Comparison of ENCODE assay signal across 11 cellular contexts in the genomic region with DNA sequence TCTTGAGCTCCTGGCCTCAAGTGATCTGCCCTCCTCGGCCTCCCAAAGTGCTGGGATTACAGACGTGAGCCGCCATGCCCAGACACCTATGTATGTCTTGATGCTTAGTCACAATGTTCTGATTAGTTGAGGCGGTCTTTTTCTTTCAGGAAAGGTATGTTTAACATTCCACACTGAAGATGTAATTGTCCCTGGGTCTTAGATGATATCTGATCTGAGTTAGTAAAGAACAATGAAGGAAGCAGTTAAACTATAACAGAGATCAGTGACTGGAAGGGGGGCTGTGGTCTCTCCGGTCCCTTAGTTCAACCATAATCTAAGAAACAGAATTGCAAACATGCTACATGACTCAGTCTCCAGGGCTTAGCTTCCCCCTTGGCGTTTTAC. TPM values are rescaled to one million over a fixed set of nuclear protein-coding genes. Genes with fewer than 3 reads are reported as not detected.
DNase-seq lines count a peak whose midpoint lies in the region; ATAC-seq, FAIRE-seq and TF ChIP-seq lines count a peak whose summit lies in the region.
"Had no signal": no experiment of that assay in that cellular context is flagged by ENCODE, and none has a peak within 500 bp of the region (broad histone marks: within the 10 kb centered on the region; RNA-seq: fewer than 3 reads in every experiment).

No MANE protein-coding gene starts in this region.

- H3K79me1 ChIP-seq in IMR-90 (ENCODE audit: low read depth in 1 of 2, low read length in 2 of 2), result peaks cover 29 to 77% of the 10 kb centered on the region in 2 experiments

- TF ChIP-seq RAD21 in IMR-90 (IDR thresholded peaks at IDR 0.05; ENCODE audit: low read length), result no peak

- H4K20me1 ChIP-seq in BLaER1 treated with 17β-estradiol and CSF1 and Interleukin-3, amounts not matched to agents 10 nM and 100 nM, result peaks cover 44 to 95% (median 80%) of the 10 kb centered on the region in 11 experiments
- peaks cover 7% of the 10 kb centered on the region; the same call in 1 of the 2 replicates for H4K20me1 ChIP-seq in IMR-90 (ENCODE audit: insufficient read depth, low read length)

- intact Hi-C loops in IMR-90 (cut with micrococcal nuclease), result no loop called here

- CTCF ChIA-PET in IMR-90 (lab: Yijun Ruan, JAX), result interaction anchor here (0.6 to 3.5 kb wide), 18 partner anchors 8 to 118 kb away, joined by 3 to 32 read pairs (median 6); a partner anchor contains a TSS

- H2AK9ac ChIP-seq in IMR-90 (replicated peaks; ENCODE audit: low read depth, low read length, poor library complexity), result no peak overlapping the region

- no peak for TF ChIP-seq POLR2A in IMR-90 (IDR thresholded peaks at IDR 0.05; ENCODE audit: low read depth, low read length)

- POLR2A ChIA-PET in IMR-90 (lab: Charles Lee; ENCODE audit: unreplicated experiment), result interaction anchor here (1.4 kb wide), 1 partner anchor 47 kb away, joined by 3 read pairs; no protein-coding TSS in a partner anchor
- POLR2A ChIA-PET in naive thymus-derived CD8-positive, alpha-beta T cell (lab: Charles Lee), result interaction anchor here (0.5 to 20.6 kb wide), 13 partner anchors 9 to 128 kb away, joined by 3 to 914 read pairs (median 5); a partner anchor contains a TSS

- H3K9me3 ChIP-seq in BLaER1 treated with 17β-estradiol and CSF1 and Interleukin-3, amounts not matched to agents 10 nM and 100 nM (replicated peaks in 1 of 11), result no peaks in the 10 kb centered on the region
- no peaks in the 10 kb centered on the region for H3K9me3 ChIP-seq in IMR-90 (ENCODE audit: control insufficient read depth, insufficient read depth, low read length)

- no peak overlapping the region for H3K56ac ChIP-seq in IMR-90 (ENCODE audit: extremely low read depth, insufficient read depth, low read length)

- no TSS peak for BruUV-seq in IMR-90 (replicated peaks; lab: Mats Ljungman, UMichigan)

- no peak overlapping the region for H3K4me3 Mint-ChIP-seq in naive thymus-derived CD8-positive, alpha-beta T cell

- H3K4me1 ChIP-seq in BLaER1 treated with 17β-estradiol and CSF1 and Interleukin-3, amounts not matched to agents 10 nM and 100 nM, result peaks cover 100% of the 10 kb centered on the region in 10 experiments
- H3K4me1 ChIP-seq in IMR-90 (ENCODE audit: control insufficient read depth, insufficient read depth, low read length), result peaks cover 38% of the 10 kb centered on the region

- H3K4me2 ChIP-seq in BLaER1 treated with 17β-estradiol and CSF1 and Interleukin-3, amounts not matched to agents 10 nM and 100 nM, result peak overlapping the region; percentile 90 to 99 (median 96)
- H3K4me2 ChIP-seq in IMR-90 (ENCODE audit: low read depth, low read length), result no peak overlapping the region

- H3K36me3 Mint-ChIP-seq in naive thymus-derived CD8-positive, alpha-beta T cell, result peaks cover 0 to 68% (median 12%) of the 10 kb centered on the region in 3 donors

- peak overlapping the region; percentile 80 for H3K23ac ChIP-seq in IMR-90 (ENCODE audit: low read depth, low read length)

- peaks cover 47 to 83% (median 69%) of the 10 kb centered on the region in 4 donors for H3K4me1 Mint-ChIP-seq in naive thymus-derived CD8-positive, alpha-beta T cell

- no peaks in the 10 kb centered on the region for H3K27me3 Mint-ChIP-seq in naive thymus-derived CD8-positive, alpha-beta T cell

- peak overlapping the region; percentile 74 for H2BK5ac ChIP-seq in IMR-90 (ENCODE audit: low read depth, low read length, poor library complexity, severe bottlenecking)

- TF ChIP-seq CTCF in IMR-90 (conservative IDR thresholded peaks at IDR 0.05; ENCODE audit: low read depth, low read length) (no peak), D721Med (IDR thresholded peaks at IDR 0.05; ENCODE audit: insufficient read depth, missing control alignments) (no peak)

- no peak overlapping the region; the same call in 2 of the 3 replicates for H2BK15ac ChIP-seq in IMR-90 (ENCODE audit: low read depth, low read length)

- ATAC-seq in IMR-90 (ENCODE audit: low read depth), result peak; percentile 18
- ATAC-seq in naive thymus-derived CD8-positive, alpha-beta T cell, result no peak
- no peak for ATAC-seq in HG02759 (IDR thresholded peaks at IDR 0.05; ENCODE audit: unreplicated experiment)
- ATAC-seq in HG03039 (IDR thresholded peaks at IDR 0.05; ENCODE audit: unreplicated experiment), result no peak

- peak overlapping the region; percentile 39; the same call in 1 of the 2 replicates for H2BK20ac ChIP-seq in IMR-90 (ENCODE audit: low read depth, low read length)

- H3K14ac ChIP-seq in IMR-90 (replicated peaks; ENCODE audit: low read depth, low read length), result peak overlapping the region; percentile 51; the same call in 1 of the 2 replicates

- no peak overlapping the region for H2AK5ac ChIP-seq in IMR-90 (ENCODE audit: low read depth, low read length)

- peak overlapping the region; percentile 11 to 97 (median 93); a peak in 21 of 22 replicates for H3K27ac ChIP-seq in BLaER1 treated with 17β-estradiol and CSF1 and Interleukin-3, amounts not matched to agents 10 nM and 100 nM
- peak overlapping the region; percentile 36; the same call in 1 of the 2 replicates for H3K27ac ChIP-seq in IMR-90 (ENCODE audit: insufficient read depth, low read length)
- H3K27ac ChIP-seq in cingulate gyrus (ENCODE audit: low read depth, low read length), result peak overlapping the region; percentile 73
- H3K27ac ChIP-seq: cardiac muscle cell had no signal

- H3K27me3 ChIP-seq in BLaER1 treated with 17β-estradiol and CSF1 and Interleukin-3, amounts not matched to agents 10 nM and 100 nM, result no peaks in the 10 kb centered on the region
- H3K27me3 ChIP-seq in IMR-90 (ENCODE audit: control insufficient read depth, insufficient read depth, low read length), result no peaks in the 10 kb centered on the region
- H3K27me3 ChIP-seq: cardiac muscle cell had no signal

- dilution Hi-C loops in IMR-90 (cut with HindIII; ENCODE audit: low sequenced_read_pairs, unreplicated experiment), result no loop called here

- peaks cover 40% of the 10 kb centered on the region for H3K9me1 ChIP-seq in IMR-90 (ENCODE audit: insufficient read depth, low read length)

- no peak for FAIRE-seq in D721Med (lab: Jason Lieb, UNC)

- peak overlapping the region in 9 of 10 donors; percentile 13 to 98 (median 87) for H3K27ac Mint-ChIP-seq in naive thymus-derived CD8-positive, alpha-beta T cell

- H3K9me3 Mint-ChIP-seq in naive thymus-derived CD8-positive, alpha-beta T cell, result no peaks in the 10 kb centered on the region

- peak overlapping the region; percentile 11; the same call in 1 of the 2 replicates for H3K18ac ChIP-seq in IMR-90 (ENCODE audit: low read depth, low read length)

- in situ Hi-C loops in IMR-90 (cut with MboI; ENCODE audit: low sequenced_read_pairs), result no loop called here

- WGBS in IMR-90 (ENCODE audit: extremely low coverage in 2 of 2, insufficient read length in 1 of 2), 2 experiments, result no CpG with 5 or more reads among the region's 6 CpGs

- H4K8ac ChIP-seq in IMR-90 (ENCODE audit: low read depth in 2 of 2, low read length in 2 of 2), result peak overlapping the region; percentile 79 to 95; a peak in 3 of 4 replicates

- peak overlapping the region; percentile 19; the same call in 1 of the 2 replicates for H4K91ac ChIP-seq in IMR-90 (ENCODE audit: insufficient read depth, low read depth, low read length)

- H3K9ac ChIP-seq in BLaER1 treated with 17β-estradiol and CSF1 and Interleukin-3, amounts not matched to agents 10 nM and 100 nM, result peak overlapping the region; percentile 72 to 87 (median 82)
- no peak overlapping the region for H3K9ac ChIP-seq in IMR-90 (ENCODE audit: low read depth, low read length)

- DNase-seq in IMR-90, result peak; percentile 75
- DNase-seq in naive thymus-derived CD8-positive, alpha-beta T cell, result peak in 1 of 10 donors; percentile 13
- no peak for DNase-seq in D721Med (ENCODE audit: insufficient read length, low spot score)
- no peak for DNase-seq in LoVo (ENCODE audit: low spot score)
- DNase-seq: NCI-H2081 treated with DMSO at 0.1 percent for 48 hours had no signal

- no peak overlapping the region for H4K5ac ChIP-seq in IMR-90 (ENCODE audit: low read depth, low read length)

- H3K4ac ChIP-seq in IMR-90 (ENCODE audit: low read depth, low read length), result peak overlapping the region; percentile 84

- H2BK120ac ChIP-seq in IMR-90 (ENCODE audit: low read depth, low read length), result peak overlapping the region; percentile 92; the same call in 1 of the 2 replicates

- peaks cover 47 to 88% (median 78%) of the 10 kb centered on the region in 11 experiments; a peak in 21 of 22 replicates for H3K36me3 ChIP-seq in BLaER1 treated with 17β-estradiol and CSF1 and Interleukin-3, amounts not matched to agents 10 nM and 100 nM
- peaks cover 7% of the 10 kb centered on the region; the same call in 1 of the 2 replicates for H3K36me3 ChIP-seq in IMR-90 (ENCODE audit: control insufficient read depth, insufficient read depth, low read length)
- H3K36me3 ChIP-seq: cardiac muscle cell had no signal

- peak overlapping the region in 3 of 10 experiments; percentile 8 to 33 (median 12); a peak in 4 of 20 replicates for H3K4me3 ChIP-seq in BLaER1 treated with 17β-estradiol and CSF1 and Interleukin-3, amounts not matched to agents 10 nM and 100 nM
- H3K4me3 ChIP-seq in IMR-90 (ENCODE audit: insufficient read depth, low read depth, low read length), result no peak overlapping the region
- H3K4me3 ChIP-seq: cardiac muscle cell had no signal

- H2AFZ ChIP-seq in IMR-90 (replicated peaks; ENCODE audit: low read length, poor library complexity), result no peak overlapping the region

TF ChIP-seq in IMR-90, 13 proteins besides CTCF, POLR2A, EP300 and RAD21:
- TF ChIP-seq MAFK (IDR thresholded peaks at IDR 0.05; ENCODE audit: low read depth, low read length), result no peak
- TF ChIP-seq RCOR1 (IDR thresholded peaks at IDR 0.05; ENCODE audit: insufficient replicate concordance, low read length), result no peak
- TF ChIP-seq MXI1 (IDR thresholded peaks at IDR 0.05; ENCODE audit: borderline replicate concordance, low read depth, low read length), result no peak
- TF ChIP-seq MAZ (IDR thresholded peaks at IDR 0.05; ENCODE audit: borderline replicate concordance, low read depth, low read length), result no peak
- no peak for TF ChIP-seq NFE2L2 (IDR thresholded peaks at IDR 0.05; ENCODE audit: low read depth, low read length)
- no peak for TF ChIP-seq BHLHE40 (IDR thresholded peaks at IDR 0.05; ENCODE audit: low read depth, low read length)
- no peak for TF ChIP-seq CHD1 (IDR thresholded peaks at IDR 0.05; ENCODE audit: low read depth, low read length)

RNA-seq across cellular contexts. Expression of a gene that starts 31.5 kb away (rescaled TPM):
- not detected in 2 replicates for total RNA-seq in IMR-90 (2012; rRNA removed)
- not detected in 2 replicates for polyA plus RNA-seq in IMR-90 (2012; rRNA removed)
- not detected in 2 replicates for polyA plus RNA-seq in IMR-90 (2012; cell fraction: cytosol; rRNA removed)
- not detected in 2 replicates for polyA plus RNA-seq in IMR-90 (2012; cell fraction: nucleus; rRNA removed; ENCODE audit: low replicate concordance)
- total RNA-seq in naive thymus-derived CD8-positive, alpha-beta T cell, result under 1 TPM; 0.11 to 0.36 TPM
- polyA plus RNA-seq in naive thymus-derived CD8-positive, alpha-beta T cell, result not detected
- total RNA-seq: cardiac muscle cell, left lobe of liver had no signal
- polyA plus RNA-seq: cardiac muscle cell had no signal

RNA-seq across cellular contexts. Expression of a gene that starts 52.1 kb away (rescaled TPM):
- 13.3 and 18.5 TPM in 2 replicates for total RNA-seq in IMR-90 (2012; rRNA removed)
- polyA plus RNA-seq in IMR-90 (2012; rRNA removed), result 40.6 and 43.0 TPM in 2 replicates
- 55.8 and 57.7 TPM in 2 replicates for polyA plus RNA-seq in IMR-90 (2012; cell fraction: cytosol; rRNA removed)
- 36.3 and 44.3 TPM in 2 replicates for polyA plus RNA-seq in IMR-90 (2012; cell fraction: nucleus; rRNA removed; ENCODE audit: low replicate concordance)
- total RNA-seq in naive thymus-derived CD8-positive, alpha-beta T cell, result 100 to 1,000 TPM; 163 to 165 TPM
- 100 to 1,000 TPM; 152 to 293 (median 155) TPM for polyA plus RNA-seq in naive thymus-derived CD8-positive, alpha-beta T cell

Comparison
In these comparisons a context has a peak if more than half of its experiments do, and no peak if none do; other contexts are left out.
1. H3K27ac ChIP-seq: peak in every context shown above with its lines; median percentile 93 in BLaER1 treated with 17β-estradiol and CSF1 and Interleukin-3, amounts not matched to agents 10 nM and 100 nM; 73 in cingulate gyrus; 36 in IMR-90.